ENCODE assay signal across 21 cellular contexts in the genomic region with DNA sequence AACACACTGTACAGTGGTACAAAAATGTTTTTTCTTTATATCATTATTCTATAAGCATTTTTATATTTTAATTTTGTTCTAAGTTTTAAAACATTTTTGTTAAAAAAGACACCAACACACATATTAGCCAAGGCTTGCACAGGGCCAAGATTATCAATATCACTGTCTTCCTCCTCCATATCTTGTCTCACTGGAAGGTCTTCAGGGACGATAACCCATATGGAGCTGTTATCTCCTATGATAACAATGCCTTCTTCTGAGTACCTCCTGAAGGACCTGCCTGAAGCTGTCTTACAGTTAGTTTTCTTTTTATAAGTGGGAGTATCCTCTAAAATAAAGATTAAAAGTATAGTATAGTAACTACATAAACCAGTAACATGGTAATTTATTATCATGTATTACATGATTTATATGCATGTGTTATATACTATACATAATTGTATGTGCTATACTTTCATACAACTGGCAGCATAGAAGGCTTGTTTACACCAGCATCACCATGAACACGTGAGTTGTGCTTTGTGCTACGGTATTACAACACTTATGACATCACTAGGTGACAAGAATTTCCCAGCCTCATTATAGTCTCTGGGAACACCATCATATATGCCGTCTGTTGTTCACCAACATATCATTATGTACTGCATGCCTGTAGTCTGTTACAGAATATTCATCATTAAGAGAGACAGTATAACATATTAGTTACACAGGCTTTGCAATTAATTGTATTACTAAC.
A peak's percentile ranks its signal among the peaks of the same experiment; 100 is the strongest.
DNase-seq lines count a peak whose midpoint lies in the region; ATAC-seq, FAIRE-seq and TF ChIP-seq lines count a peak whose summit lies in the region.
"Had no signal": no experiment of that assay in that cellular context is flagged by ENCODE, and none has a peak within 500 bp of the region (broad histone marks: within the 10 kb centered on the region; RNA-seq: fewer than 3 reads in every experiment).

No MANE protein-coding gene starts in this region.

- no peak overlapping the region for H3K9ac ChIP-seq in smooth muscle cell (ENCODE audit: low read depth)
- H3K9ac ChIP-seq: SK-N-SH had no signal

- ATAC-seq in HG03442 (IDR thresholded peaks at IDR 0.05; ENCODE audit: unreplicated experiment) = no peak

- H3K27ac ChIP-seq in smooth muscle cell (ENCODE audit: low read depth) = peak overlapping the region; percentile 95

- H2AFZ ChIP-seq in smooth muscle cell (ENCODE audit: low read depth) = no peak overlapping the region

- H3K4me2 ChIP-seq in smooth muscle cell = no peak overlapping the region
- H3K4me2 ChIP-seq: SK-N-SH had no signal

- DNase-seq in OCI-M1 (lab: John Stamatoyannopoulos, UW) (peak; percentile 53), amniotic epithelial cell (ENCODE audit: low read depth) (peak; percentile 62), fibroblast of mammary gland (ENCODE audit: low read depth) (peak; percentile 41), smooth muscle cell (lab: John Stamatoyannopoulos, UW; ENCODE audit: unreplicated experiment) (no peak), HTR-8/SVneo (ENCODE audit: insufficient read length, low spot score) (no peak), AG20443 (ENCODE audit: low spot score) (no peak)
- DNase-seq: COR-L47, DMS 273 treated with DMSO at 0.1 percent for 48 hours, DND-41, H7, Kasumi-1, MG63, NCI-H1048, NCI-H1436 treated with DMSO at 0.1 percent for 48 hours, NCI-H2029, NCI-H2171 treated with DMSO at 0.1 percent for 48 hours, NCI-H446 treated with DMSO at 0.1 percent for 48 hours, NCI-H69, SHP77, SK-N-SH had no signal

- H3K79me2 ChIP-seq in smooth muscle cell (ENCODE audit: low read depth) = peaks cover 28% of the 10 kb centered on the region

- WGBS in smooth muscle cell (ENCODE audit: low lambda C conversion rate) = 85% methylated on average over 4 of the region's 4 CpGs

- no peak for FAIRE-seq in HTR-8/SVneo (lab: Jason Lieb, UNC)

- no peaks in the 10 kb centered on the region for H4K20me1 ChIP-seq in smooth muscle cell (ENCODE audit: low read depth)

- no peaks in the 10 kb centered on the region for H3K36me3 ChIP-seq in smooth muscle cell (ENCODE audit: low read depth)
- H3K36me3 ChIP-seq: MG63 had no signal

- peaks cover 3% of the 10 kb centered on the region for H3K4me1 ChIP-seq in smooth muscle cell (ENCODE audit: low read depth)

- H3K27me3 ChIP-seq in smooth muscle cell (ENCODE audit: low read depth) = no peaks in the 10 kb centered on the region
- H3K27me3 ChIP-seq: MG63 had no signal

- H3K4me3 ChIP-seq in fibroblast of mammary gland (ENCODE audit: control insufficient read depth, low read depth, low read length) (no peak overlapping the region), smooth muscle cell (no peak overlapping the region)
- H3K4me3 ChIP-seq: MG63 had no signal

- TF ChIP-seq CTCF in fibroblast of mammary gland (conservative IDR thresholded peaks at IDR 0.05; ENCODE audit: control insufficient read depth, insufficient read depth, low read depth, low read length) = no peak
- TF ChIP-seq CTCF in smooth muscle cell (IDR thresholded peaks at IDR 0.05; ENCODE audit: borderline replicate concordance, insufficient read depth, poor library complexity, severe bottlenecking) = no peak

- no peaks in the 10 kb centered on the region for H3K9me3 ChIP-seq in smooth muscle cell (replicated peaks; ENCODE audit: low read depth)
- H3K9me3 ChIP-seq: MG63, SK-N-SH had no signal

- peaks cover 10% of the 10 kb centered on the region for H3F3A ChIP-seq in smooth muscle cell (ENCODE audit: low read depth)

Comparison
In these comparisons a context has a peak if more than half of its experiments do, and no peak if none do; other contexts are left out.
1. DNase-seq: peak in OCI-M1 (single experiment), amniotic epithelial cell (single experiment) and fibroblast of mammary gland (single experiment); none in smooth muscle cell (single experiment), HTR-8/SVneo (single experiment) and AG20443 (single experiment).